Comparison of ENCODE assay signal across 8 cellular contexts in the genomic region with DNA sequence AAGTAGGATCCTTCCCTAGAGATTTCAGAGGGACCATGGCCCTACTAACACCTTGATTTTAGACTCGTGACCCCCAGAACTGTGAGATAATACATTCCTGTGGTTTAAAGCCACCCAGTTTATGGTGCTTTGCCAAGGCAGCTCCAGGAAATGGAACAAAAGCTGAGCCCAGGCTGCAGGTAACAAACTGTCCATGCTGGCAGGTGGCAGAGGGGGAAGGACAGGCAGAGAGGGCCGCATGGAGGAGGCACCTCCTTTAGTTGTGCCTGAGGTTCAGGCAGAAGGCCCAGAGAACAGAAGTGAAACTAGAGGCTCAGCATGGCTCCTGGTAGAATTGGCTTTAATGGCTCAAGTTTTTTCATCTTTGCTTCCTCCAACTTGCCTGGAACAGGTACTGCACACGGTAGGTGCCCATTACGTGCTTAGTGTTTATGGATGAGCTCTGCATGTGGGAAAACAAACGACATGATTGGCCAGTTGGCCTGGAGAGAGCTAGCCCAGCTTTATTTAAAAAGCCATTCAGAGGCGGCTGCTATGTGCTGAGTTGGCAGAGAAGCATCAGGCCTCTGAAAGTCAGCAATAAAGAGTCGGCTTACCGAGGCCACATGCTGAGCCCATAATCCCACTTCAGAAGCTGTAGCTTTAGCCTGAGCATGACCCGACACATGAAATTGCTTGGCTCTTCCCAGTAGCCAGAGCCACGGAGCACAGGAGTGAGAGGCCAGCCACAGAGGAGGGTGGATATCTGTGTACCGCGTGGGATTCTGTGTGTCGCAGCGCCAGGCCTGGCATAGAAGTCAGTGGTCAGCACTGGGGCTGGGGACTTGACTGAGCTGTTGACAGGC. TPM values are rescaled to one million over a fixed set of nuclear protein-coding genes. Genes with fewer than 3 reads are reported as not detected.
DNase-seq lines count a peak whose midpoint lies in the region; ATAC-seq and TF ChIP-seq lines count a peak whose summit lies in the region.

No MANE protein-coding gene starts in this region.

- no TSS peak for BruUV-seq in OCI-LY7 (replicated peaks; lab: Mats Ljungman, UMichigan)

- H3K27ac ChIP-seq in Karpas-422 (ENCODE audit: low read length) (no peak overlapping the region), OCI-LY7 (ENCODE audit: low read depth, low read length, poor library complexity, severe bottlenecking) (no peak overlapping the region), hepatocyte (peak overlapping the region; percentile 91)

- no peaks in the 10 kb centered on the region for H3K9me2 ChIP-seq in Karpas-422 (replicated peaks; ENCODE audit: insufficient read depth, low read length)
- H3K9me2 ChIP-seq in OCI-LY7 (ENCODE audit: insufficient read depth, low read length), result no peaks in the 10 kb centered on the region
- H3K9me2 ChIP-seq in hepatocyte (replicated peaks; ENCODE audit: insufficient read depth), result no peaks in the 10 kb centered on the region

- TF ChIP-seq CTCF in OCI-LY7 (conservative IDR thresholded peaks at IDR 0.05; ENCODE audit: low read length) (no peak), hepatocyte (IDR thresholded peaks at IDR 0.05; ENCODE audit: poor library complexity) (no peak)

- CTCF ChIA-PET in OCI-LY7 (lab: Charles Lee; ENCODE audit: unreplicated experiment), result interaction anchor here (1.2 kb wide), 1 partner anchor 37 kb away, joined by 4 read pairs; a partner anchor contains a TSS

- H3K4me1 ChIP-seq in Karpas-422 (ENCODE audit: low read length), result no peaks in the 10 kb centered on the region; the same call in 1 of the 2 replicates
- peaks cover 6% of the 10 kb centered on the region for H3K4me1 ChIP-seq in OCI-LY7 (ENCODE audit: insufficient read depth, low read length, poor library complexity, severe bottlenecking)
- peaks cover 47% of the 10 kb centered on the region for H3K4me1 ChIP-seq in hepatocyte (ENCODE audit: insufficient read depth)

- H3K4me2 ChIP-seq in Karpas-422 (ENCODE audit: low read depth, low read length, poor library complexity, severe bottlenecking), result no peak overlapping the region
- H3K4me2 ChIP-seq in OCI-LY7 (ENCODE audit: low read length), result no peak overlapping the region
- H3K4me2 ChIP-seq in hepatocyte, result no peak overlapping the region

- H2AFZ ChIP-seq in Karpas-422 (ENCODE audit: low read length), result no peak overlapping the region
- no peak overlapping the region for H2AFZ ChIP-seq in OCI-LY7 (ENCODE audit: low read length)
- H2AFZ ChIP-seq in hepatocyte, result no peak overlapping the region

- H3K4me3 Mint-ChIP-seq in stimulated activated effector memory CD8-positive, alpha-beta T cell treated with anti-CD3 and anti-CD28 coated beads, Interleukin-12 subunit alpha, Interleukin-12 subunit beta, amount 100 ng/mL, for 72 hours, result no peak overlapping the region

- no peaks in the 10 kb centered on the region for H3K36me3 Mint-ChIP-seq in stimulated activated effector memory CD8-positive, alpha-beta T cell treated with anti-CD3 and anti-CD28 coated beads, Interleukin-12 subunit alpha, Interleukin-12 subunit beta, amount 100 ng/mL, for 72 hours

- H3K9ac ChIP-seq in Karpas-422 (ENCODE audit: low read length), result no peak overlapping the region

- H3K9me3 ChIP-seq in Karpas-422 (ENCODE audit: low read length) (no peaks in the 10 kb centered on the region), OCI-LY7 (ENCODE audit: low read length) (no peaks in the 10 kb centered on the region), hepatocyte (ENCODE audit: low read depth) (no peaks in the 10 kb centered on the region)

- H3K4me3 ChIP-seq in Karpas-422 (ENCODE audit: low read length) (no peak overlapping the region), OCI-LY7 (ENCODE audit: low read depth, low read length, poor library complexity, severe bottlenecking) (no peak overlapping the region), hepatocyte (no peak overlapping the region)

- peak overlapping the region; percentile 69 for H3K27ac Mint-ChIP-seq in stimulated activated effector memory CD8-positive, alpha-beta T cell treated with anti-CD3 and anti-CD28 coated beads, Interleukin-12 subunit alpha, Interleukin-12 subunit beta, amount 100 ng/mL, for 72 hours

- no peaks in the 10 kb centered on the region for H3K27me3 ChIP-seq in Karpas-422 (ENCODE audit: low read length)
- no peaks in the 10 kb centered on the region for H3K27me3 ChIP-seq in hepatocyte

- POLR2A ChIA-PET in OCI-LY7 (lab: Charles Lee), result interaction anchor here (0.9 to 1.2 kb wide), 2 partner anchors 8 to 25 kb away, joined by 3 to 4 read pairs; no protein-coding TSS in a partner anchor

- intact Hi-C loops in OCI-LY7 (cut with micrococcal nuclease; ENCODE audit: unreplicated experiment), result no loop called here

- peaks cover 6% of the 10 kb centered on the region for H3K4me1 Mint-ChIP-seq in stimulated activated effector memory CD8-positive, alpha-beta T cell treated with anti-CD3 and anti-CD28 coated beads, Interleukin-12 subunit alpha, Interleukin-12 subunit beta, amount 100 ng/mL, for 72 hours

- H3K79me2 ChIP-seq in Karpas-422 (ENCODE audit: low read length) (no peaks in the 10 kb centered on the region), OCI-LY7 (ENCODE audit: insufficient read depth, low read depth, low read length) (no peaks in the 10 kb centered on the region), hepatocyte (no peaks in the 10 kb centered on the region)

- DNase-seq in Karpas-422 (peak; percentile 68), OCI-LY7 (ENCODE audit: low spot score) (peak; percentile 23), hepatocyte (ENCODE audit: low spot score) (no peak)
- DNase-seq in stimulated activated effector memory CD8-positive, alpha-beta T cell treated with anti-CD3 and anti-CD28 coated beads, Interleukin-12 subunit alpha, Interleukin-12 subunit beta, amount 100 ng/mL, for 72 hours (ENCODE audit: low spot score in 2 of 2), result no peak
- DNase-seq in activated CD4-positive, alpha-beta T cell treated with anti-CD3 and anti-CD28 coated beads for 4 hours, result no peak

- WGBS in hepatocyte (ENCODE audit: low lambda C conversion rate, missing lambda C conversion rate), result 53% methylated on average over 14 of the region's 14 CpGs

- H4K20me1 ChIP-seq in Karpas-422 (ENCODE audit: insufficient read depth, low read depth, low read length), result no peaks in the 10 kb centered on the region; the same call in 1 of the 2 replicates
- no peaks in the 10 kb centered on the region for H4K20me1 ChIP-seq in OCI-LY7 (ENCODE audit: insufficient read depth, low read length)
- no peaks in the 10 kb centered on the region for H4K20me1 ChIP-seq in hepatocyte (ENCODE audit: insufficient read depth, poor library complexity, severe bottlenecking)

- no peaks in the 10 kb centered on the region for H3K9me3 Mint-ChIP-seq in stimulated activated effector memory CD8-positive, alpha-beta T cell treated with anti-CD3 and anti-CD28 coated beads, Interleukin-12 subunit alpha, Interleukin-12 subunit beta, amount 100 ng/mL, for 72 hours

- H3K36me3 ChIP-seq in Karpas-422 (ENCODE audit: insufficient read depth, low read length) (no peaks in the 10 kb centered on the region), OCI-LY7 (ENCODE audit: insufficient read depth, low read length) (no peaks in the 10 kb centered on the region), hepatocyte (replicated peaks; ENCODE audit: insufficient read depth, low read depth) (no peaks in the 10 kb centered on the region)

- no peak for ATAC-seq in stimulated activated effector memory CD8-positive, alpha-beta T cell treated with anti-CD3 and anti-CD28 coated beads, Interleukin-12 subunit alpha, Interleukin-12 subunit beta, amount 100 ng/mL, for 72 hours
- ATAC-seq in GM21390 (IDR thresholded peaks at IDR 0.05; ENCODE audit: unreplicated experiment), result no peak
- ATAC-seq in HG03039 (IDR thresholded peaks at IDR 0.05; ENCODE audit: unreplicated experiment), result no peak
- no peak for ATAC-seq in GM21526 (IDR thresholded peaks at IDR 0.05; ENCODE audit: low FRiP score, unreplicated experiment)

RNA-seq across cellular contexts. Expression of a gene that starts 36.5 kb away (rescaled TPM):
- total RNA-seq in Karpas-422 (2014; rRNA removed; shearing (Covaris generic); ENCODE audit: low replicate concordance), result 10.6 and 12.8 TPM in 2 replicates
- total RNA-seq in OCI-LY7 (2014; rRNA removed; shearing (Covaris generic)), result 9.5 and 10.6 TPM in 2 replicates
- 15.0 and 15.2 TPM in 2 replicates for total RNA-seq in OCI-LY7 (2022)
- total RNA-seq in hepatocyte, result 25.8 and 26.8 TPM in 2 replicates
- polyA plus RNA-seq in hepatocyte, result 26.3 and 29.6 TPM in 2 replicates

RNA-seq across cellular contexts. Expression of a gene that starts 52.5 kb away (rescaled TPM):
- under 0.01 and 0.29 TPM in 2 replicates for total RNA-seq in Karpas-422 (2014; rRNA removed; shearing (Covaris generic); ENCODE audit: low replicate concordance)
- 0.06 and 0.10 TPM in 2 replicates for total RNA-seq in OCI-LY7 (2014; rRNA removed; shearing (Covaris generic))
- total RNA-seq in OCI-LY7 (2022) (0.06 and 0.13 TPM in 2 replicates), hepatocyte (0.24 and 0.37 TPM in 2 replicates)
- polyA plus RNA-seq in hepatocyte, result 0.10 and 0.24 TPM in 2 replicates

Comparison
In these comparisons a context has a peak if more than half of its experiments do, and no peak if none do; other contexts are left out.
1. DNase-seq: peak in Karpas-422 (single experiment) and OCI-LY7 (single experiment); none in hepatocyte (single experiment), stimulated activated effector memory CD8-positive, alpha-beta T cell treated with anti-CD3 and anti-CD28 coated beads, Interleukin-12 subunit alpha, Interleukin-12 subunit beta, amount 100 ng/mL, for 72 hours (0 of 2) and activated CD4-positive, alpha-beta T cell treated with anti-CD3 and anti-CD28 coated beads for 4 hours (0 of 2).